20 cellular contexts compared by ENCODE assay signal in genomic region chr2:74712223-74713053, GRCh38. TPM values are rescaled to one million over a fixed set of nuclear protein-coding genes. Genes with fewer than 3 reads are reported as not detected.
DNase-seq lines count a peak whose midpoint lies in the region; ATAC-seq and TF ChIP-seq lines count a peak whose summit lies in the region.
"Had no signal": no experiment of that assay in that cellular context is flagged by ENCODE, and none has a peak within 500 bp of the region (broad histone marks: within the 10 kb centered on the region; RNA-seq: fewer than 3 reads in every experiment).

No MANE protein-coding gene starts in this region.

- POLR2A ChIA-PET in T-cell (lab: Charles Lee): no interaction called here

- no peak overlapping the region for H3K4me3 Mint-ChIP-seq in T-cell

- no peak overlapping the region for H3K9ac ChIP-seq in mammary epithelial cell (ENCODE audit: insufficient read depth, low read length)
- H3K9ac ChIP-seq: BLaER1, SK-N-SH had no signal

- H3K4me1 Mint-ChIP-seq in T-cell: peaks cover 7 to 11% (median 8%) of the 10 kb centered on the region in 3 donors

- intact Hi-C loops in mammary epithelial cell (cut with micrococcal nuclease) (no loop called here), breast epithelium (cut with DNase I; ENCODE audit: low total_unique reads) (loop anchor here (5.0 kb wide), 1 partner anchor 160 kb away; no protein-coding TSS in a partner anchor), mucosa of descending colon (cut with DNase I, micrococcal nuclease) (no loop called here)

- no peak overlapping the region for H3K4me3 ChIP-seq in mammary epithelial cell (replicated peaks in 1 of 3; ENCODE audit: insufficient read depth in 1 of 3, low read depth in 2 of 3, low read length in 3 of 3)
- H3K4me3 ChIP-seq in breast epithelium: no peak overlapping the region
- no peak overlapping the region for H3K4me3 ChIP-seq in mucosa of descending colon
- H3K4me3 ChIP-seq: BLaER1, HAP-1 had no signal

- DNase-seq in mammary epithelial cell: peak; percentile 80
- no peak for DNase-seq in breast epithelium (ENCODE audit: low spot score in 2 of 2)
- DNase-seq in mucosa of descending colon: no peak
- no peak for DNase-seq in T-cell
- no peak for DNase-seq in SHP77 treated with DMSO at 0.1 percent for 48 hours (lab: John Stamatoyannopoulos, UW)
- no peak for DNase-seq in GM13977 (ENCODE audit: low spot score)
- DNase-seq: DMS 273 treated with DMSO at 0.1 percent for 48 hours; EL; NCI-H1048; NCI-H1694; NCI-H2107; NCI-H69; NK-92 treated with Interleukin-12 subunit alpha and Interleukin-12 subunit beta, amount 100 ng/mL, for 24 hours; OCI-M1; SK-N-SH had no signal

- in situ Hi-C loops in mammary epithelial cell (cut with MboI; ENCODE audit: low sequenced_read_pairs in 2 of 2): loop anchor here (10.0 kb wide), 1 partner anchor 132 kb away; no protein-coding TSS in a partner anchor
- in situ Hi-C loops in GM13977 (cut with MboI; ENCODE audit: low pct_unique_long_range_greater_than_20kb, low sequenced_read_pairs, unreplicated experiment): no loop called here

- H3K9me3 Mint-ChIP-seq in T-cell: peaks cover 0 to 4% (median 0%) of the 10 kb centered on the region in 3 donors

- dilution Hi-C loops in mammary epithelial cell (cut with HindIII; ENCODE audit: low sequenced_read_pairs): no loop called here

- no peak overlapping the region for H3K27ac Mint-ChIP-seq in T-cell

- no peaks in the 10 kb centered on the region for H4K20me1 ChIP-seq in mammary epithelial cell (ENCODE audit: insufficient read depth, low read length)
- H4K20me1 ChIP-seq: BLaER1 had no signal

- no peak for TF ChIP-seq POLR2A in breast epithelium (IDR thresholded peaks at IDR 0.05)

- BruUV-seq in mammary epithelial cell (replicated peaks; lab: Mats Ljungman, UMichigan): no TSS peak

- TF ChIP-seq CTCF in mammary epithelial cell (conservative IDR thresholded peaks at IDR 0.05 in 1 of 2, IDR thresholded peaks at IDR 0.05 in 1 of 2; ENCODE audit: extremely low read depth in 1 of 2, insufficient read depth in 1 of 2, low read depth in 1 of 2, low read length in 2 of 2): no peak
- no peak for TF ChIP-seq CTCF in breast epithelium (IDR thresholded peaks at IDR 0.05)
- no peak for TF ChIP-seq CTCF in mucosa of descending colon (IDR thresholded peaks at IDR 0.05)
- no peak for TF ChIP-seq CTCF in GM13977 (IDR thresholded peaks at IDR 0.05; ENCODE audit: extremely low read depth, insufficient read depth, missing control alignments)

- peak overlapping the region; percentile 42 for H2AFZ ChIP-seq in mammary epithelial cell (ENCODE audit: low read depth, low read length)

- no peaks in the 10 kb centered on the region for H3K27me3 ChIP-seq in mammary epithelial cell (ENCODE audit: insufficient read depth, low read length)
- no peaks in the 10 kb centered on the region for H3K27me3 ChIP-seq in breast epithelium

- peaks cover 3 to 8% of the 10 kb centered on the region in 2 donors for H3K27me3 Mint-ChIP-seq in T-cell

- H3K36me3 Mint-ChIP-seq in T-cell: peaks cover 6% of the 10 kb centered on the region

- H3K79me2 ChIP-seq in mammary epithelial cell (ENCODE audit: insufficient read depth, low read length): no peaks in the 10 kb centered on the region

- H3K9me3 ChIP-seq in mammary epithelial cell (replicated peaks; ENCODE audit: insufficient read depth, low read length) (no peaks in the 10 kb centered on the region), breast epithelium (no peaks in the 10 kb centered on the region), mucosa of descending colon (no peaks in the 10 kb centered on the region)
- H3K9me3 ChIP-seq: BLaER1, HAP-1, SK-N-SH had no signal

- H3K4me1 ChIP-seq in mammary epithelial cell (ENCODE audit: insufficient read depth, low read length) (peaks cover 48% of the 10 kb centered on the region), breast epithelium (no peaks in the 10 kb centered on the region), mucosa of descending colon (ENCODE audit: low read depth) (no peaks in the 10 kb centered on the region)
- H3K4me1 ChIP-seq: HAP-1 had no signal

- H3K36me3 ChIP-seq in mammary epithelial cell (ENCODE audit: insufficient read depth, low read length) (no peaks in the 10 kb centered on the region), breast epithelium (no peaks in the 10 kb centered on the region), mucosa of descending colon (ENCODE audit: low read depth) (no peaks in the 10 kb centered on the region)
- H3K36me3 ChIP-seq: BLaER1, HAP-1 had no signal

- WGBS in mammary epithelial cell (ENCODE audit: low coverage, missing lambda C conversion rate): 76% methylated on average over 9 of the region's 9 CpGs

- CTCF ChIA-PET in mammary epithelial cell (lab: Charles Lee; ENCODE audit: low non-redundant PET): no interaction called here
- CTCF ChIA-PET in T-cell (lab: Charles Lee): interaction anchor here (0.7 to 6.4 kb wide), 5 partner anchors 24 to 164 kb away, joined by 3 to 46 read pairs (median 4); no protein-coding TSS in a partner anchor

- H3K4me2 ChIP-seq in mammary epithelial cell (ENCODE audit: insufficient read depth, low read depth, low read length): no peak overlapping the region
- H3K4me2 ChIP-seq: BLaER1, SK-N-SH had no signal

- H3K27ac ChIP-seq in mammary epithelial cell (ENCODE audit: insufficient read depth, low read depth, low read length): peak overlapping the region; percentile 3
- H3K27ac ChIP-seq in breast epithelium: no peak overlapping the region
- H3K27ac ChIP-seq: 22Rv1, BLaER1 had no signal

- ATAC-seq in esophagus mucosa: peak; percentile 95
- peak; percentile 35 for ATAC-seq in mucosa of descending colon
- ATAC-seq in T-cell (replicated peaks in 1 of 4): no peak
- ATAC-seq in HG02884 (IDR thresholded peaks at IDR 0.05; ENCODE audit: unreplicated experiment): no peak

RNA-seq across cellular contexts. Expression of gene SEMA4F, which starts 58.4 kb away (rescaled TPM):
- total RNA-seq in mammary epithelial cell (10 to 100 TPM; 15.3 to 17.6 TPM), breast epithelium (1 to 10 TPM; 4.6 to 8.8 (median 8.5) TPM), esophagus mucosa (1.4 TPM), mucosa of descending colon (1 to 10 TPM; 3.9 to 5.7 (median 4.4) TPM), T-cell (10 to 100 TPM; 12.2 to 24.9 (median 18.6) TPM)
- polyA plus RNA-seq in mammary epithelial cell: 11.6 TPM
- 36.8 TPM for polyA minus RNA-seq in mammary epithelial cell

Comparison
In these comparisons a context has a peak if more than half of its experiments do, and no peak if none do; other contexts are left out.
1. ATAC-seq: peak in esophagus mucosa (single experiment) and mucosa of descending colon (single experiment); none in T-cell (0 of 4) and HG02884 (single experiment).